In genomic region chr3:112958749-112959560, GRCh38 we compare ENCODE assay signal across 1 cellular context.
TF ChIP-seq lines count a peak whose summit lies in the region.

No MANE protein-coding gene starts in this region.

TF ChIP-seq in K562, 482 proteins besides CTCF, POLR2A, EP300 and RAD21:
- TF ChIP-seq ZNF134 (CRISPR knock-in tag; conservative IDR thresholded peaks at IDR 0.05) (no peak), ZNF79 (CRISPR knock-in tag; IDR thresholded peaks at IDR 0.05; ENCODE audit: low read depth) (peak; percentile 56; the same call in 1 of the 2 replicates), NCOA4 (IDR thresholded peaks at IDR 0.05; ENCODE audit: partially characterized antibody) (no peak), DPF2 (IDR thresholded peaks at IDR 0.05) (peak; percentile 28; the same call in 1 of the 2 replicates), BACH1 (tag; IDR thresholded peaks at IDR 0.05) (0 out of 2 replicates have a peak, but pooled peaks have one; percentile 28), MAFG (tag; conservative IDR thresholded peaks at IDR 0.05) (peak; percentile 61), ATF1 (CRISPR knock-in tag; IDR thresholded peaks at IDR 0.05) (no peak), ATF1 (tag; IDR thresholded peaks at IDR 0.05) (peak; percentile 35; the same call in 1 of the 2 replicates), MAFF (IDR thresholded peaks at IDR 0.05; ENCODE audit: low read length) (0 out of 2 replicates have a peak, but pooled peaks have one; percentile 8), MIER1 (IDR thresholded peaks at IDR 0.05; ENCODE audit: low read depth) (no peak), C11orf30 (IDR thresholded peaks at IDR 0.05; ENCODE audit: low read depth) (peak; percentile 57), HMBOX1 (IDR thresholded peaks at IDR 0.05) (peak; percentile 75), ZNF316 (IDR thresholded peaks at IDR 0.05) (peak; percentile 76), NFE2 (IDR thresholded peaks at IDR 0.05; ENCODE audit: low read depth) (peak; percentile 6; the same call in 1 of the 2 replicates)
